ENCODE assay signal across 13 cellular contexts in the genomic region with DNA sequence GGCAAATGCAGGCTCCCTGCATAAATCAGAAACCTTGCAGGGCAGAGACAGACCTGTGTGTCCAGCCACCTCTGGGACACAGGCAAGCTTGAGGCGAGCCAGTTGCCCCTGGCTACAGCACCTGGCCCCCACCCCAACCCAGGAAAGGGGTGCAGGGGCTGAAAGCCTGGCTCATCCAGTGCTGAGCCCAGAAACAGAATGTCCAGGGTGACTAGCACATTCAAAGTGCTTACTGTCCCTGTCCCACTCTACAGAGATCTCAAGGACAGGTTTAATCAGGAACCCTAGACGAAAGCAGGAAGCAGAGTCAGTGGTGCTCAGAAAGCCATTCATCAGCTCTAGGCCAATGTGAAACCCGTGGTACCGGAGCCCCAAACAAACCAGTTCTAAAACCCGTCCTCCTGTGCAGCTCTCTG. TPM values are rescaled to one million over a fixed set of nuclear protein-coding genes. Genes with fewer than 3 reads are reported as not detected.
A peak's percentile ranks its signal among the peaks of the same experiment; 100 is the strongest.
DNase-seq lines count a peak whose midpoint lies in the region; ATAC-seq and TF ChIP-seq lines count a peak whose summit lies in the region.
"Had no signal": no experiment of that assay in that cellular context is flagged by ENCODE, and none has a peak within 500 bp of the region (broad histone marks: within the 10 kb centered on the region; RNA-seq: fewer than 3 reads in every experiment).

No MANE protein-coding gene starts in this region.

- H3K9me3 ChIP-seq in HUES48 (ENCODE audit: control insufficient read depth, insufficient read depth, low read length) (no peaks in the 10 kb centered on the region), spleen (no peaks in the 10 kb centered on the region)
- H3K9me3 ChIP-seq: MG63 had no signal

- peaks cover 88% of the 10 kb centered on the region for H3K4me1 Mint-ChIP-seq in brain

- H3K4me3 Mint-ChIP-seq in brain: peak overlapping the region in 1 of 5 experiments; percentile 20
- H3K4me3 Mint-ChIP-seq: CD14-positive monocyte; naive thymus-derived CD4-positive, alpha-beta T cell had no signal

- H3K36me3 ChIP-seq in HUES48 (ENCODE audit: control insufficient read depth, insufficient read depth, low read length) (no peaks in the 10 kb centered on the region), spleen (no peaks in the 10 kb centered on the region)
- H3K36me3 ChIP-seq: MG63 had no signal

- intact Hi-C loops in spleen (cut with DNase I; ENCODE audit: low total_unique reads): no loop called here

- TF ChIP-seq CTCF in brain (conservative IDR thresholded peaks at IDR 0.05) (no peak), spleen (IDR thresholded peaks at IDR 0.05 in 8 of 11, conservative IDR thresholded peaks at IDR 0.05 in 3 of 11) (no peak), omental fat pad (IDR thresholded peaks at IDR 0.05) (no peak)

- H3K27me3 ChIP-seq in HUES48 (ENCODE audit: control insufficient read depth, insufficient read depth, low read length) (no peaks in the 10 kb centered on the region), spleen (replicated peaks in 1 of 7) (no peaks in the 10 kb centered on the region)
- H3K27me3 ChIP-seq: MG63 had no signal

- H3K9ac ChIP-seq in HUES48 (ENCODE audit: low read depth, low read length): 0 out of 2 replicates have a peak overlapping the region, but pooled peaks have one; percentile 5

- TF ChIP-seq POLR2A in spleen (IDR thresholded peaks at IDR 0.05): no peak

- H3K27ac ChIP-seq in HUES48 (ENCODE audit: low read depth, low read length) (peak overlapping the region; percentile 51), spleen (peak overlapping the region in 2 of 8 donors; percentile 7 to 37)

- peak overlapping the region in 4 of 5 experiments; percentile 45 to 92 (median 90) for H3K27ac Mint-ChIP-seq in brain
- H3K27ac Mint-ChIP-seq: CD14-positive monocyte had no signal

- H3K4me3 ChIP-seq in HUES48 (ENCODE audit: low read depth, low read length): no peak overlapping the region
- H3K4me3 ChIP-seq in spleen: no peak overlapping the region
- H3K4me3 ChIP-seq: MG63 had no signal

- H3K4me1 ChIP-seq in HUES48 (ENCODE audit: control insufficient read depth, insufficient read depth, low read length) (peaks cover 58% of the 10 kb centered on the region), spleen (peaks cover 5 to 30% (median 16%) of the 10 kb centered on the region in 6 donors)

- peaks cover 4% of the 10 kb centered on the region for H3K27me3 Mint-ChIP-seq in brain

- ATAC-seq in omental fat pad (ENCODE audit: low FRiP score): no peak
- ATAC-seq: activated CD4-positive, CD25-positive, alpha-beta regulatory T cell treated with anti-CD3 and anti-CD28 coated beads, Interleukin-2, amount 50 U/mL, for 24 hours; naive thymus-derived CD4-positive, alpha-beta T cell had no signal

- 47 to 59% (median 55%) methylated on average over 4 to 5 of the region's 5 CpGs for WGBS in spleen, 5 donors

- H3K9me3 Mint-ChIP-seq in brain: no peaks in the 10 kb centered on the region
- H3K9me3 Mint-ChIP-seq: CD14-positive monocyte had no signal

- H3K36me3 Mint-ChIP-seq in brain: no peaks in the 10 kb centered on the region
- H3K36me3 Mint-ChIP-seq: CD14-positive monocyte had no signal

- peak; percentile 54 for DNase-seq in left kidney (ENCODE audit: low read depth, low spot score)
- peak; percentile 50 for DNase-seq in spleen
- DNase-seq in cerebellar nuclear complex (lab: John Stamatoyannopoulos, UW): no peak
- DNase-seq in omental fat pad (ENCODE audit: low spot score): no peak
- no peak for DNase-seq in NCI-H2196 (lab: John Stamatoyannopoulos, UW; ENCODE audit: unreplicated experiment)
- no peak for DNase-seq in SHP77 treated with DMSO at 0.1 percent for 48 hours (lab: John Stamatoyannopoulos, UW)
- DNase-seq: MG63; naive thymus-derived CD4-positive, alpha-beta T cell; NCI-H524 treated with DMSO at 0.1 percent for 48 hours had no signal

RNA-seq across cellular contexts. Expression of gene PLEKHA7, which starts 31.9 kb away (rescaled TPM):
- polyA plus RNA-seq in brain (ENCODE audit: insufficient read depth, low read depth, low replicate concordance) (8.9 TPM), spleen (1 to 10 TPM; 1.8 to 3.3 (median 2.0) TPM)
- total RNA-seq in spleen (10 to 100 TPM in 2 of 7 donors, 1 to 10 TPM in 5; 3.7 to 12.8 (median 7.6) TPM), omental fat pad (10 to 100 TPM; 24.1 to 49.3 (median 28.8) TPM)

Comparison
In these comparisons a context has a peak if more than half of its experiments do, and no peak if none do; other contexts are left out.
1. DNase-seq: peak in left kidney (single experiment) and spleen (single experiment); none in cerebellar nuclear complex (0 of 2), omental fat pad (single experiment), NCI-H2196 (single experiment) and SHP77 treated with DMSO at 0.1 percent for 48 hours (single experiment).